In genomic region chr17:64920419-64921172, GRCh38 we compare ENCODE assay signal across 8 cellular contexts. TPM values are rescaled to one million over a fixed set of nuclear protein-coding genes. Genes with fewer than 3 reads are reported as not detected.
DNase-seq lines count a peak whose midpoint lies in the region; ATAC-seq and TF ChIP-seq lines count a peak whose summit lies in the region.

No MANE protein-coding gene starts in this region.

- no peak for ATAC-seq in activated T-cell treated with anti-CD3 and anti-CD28 coated beads, Interleukin-2, amount 50 U/mL, for 72 hours (replicated peaks in 1 of 2)
- no peak for ATAC-seq in SK-N-SH treated with all-trans-retinoic acid at 6 μM for 48 hours
- no peak for ATAC-seq in stimulated activated naive B cell treated with anti-CD40 and anti-IgM and Interleukin-4, amounts not matched to agents 10 μg/mL and 1 μg/mL and 100 μg/mL, for 72 hours (replicated peaks)
- ATAC-seq in HG02840 (IDR thresholded peaks at IDR 0.05; ENCODE audit: low FRiP score, unreplicated experiment): no peak
- no peak for ATAC-seq in HG03135 (IDR thresholded peaks at IDR 0.05; ENCODE audit: unreplicated experiment)
- no peak for ATAC-seq in left lung

- no peaks in the 10 kb centered on the region for H3K27me3 Mint-ChIP-seq in activated T-cell treated with anti-CD3 and anti-CD28 coated beads, Interleukin-2, amount 50 U/mL, for 72 hours (ENCODE audit: low read depth)
- no peaks in the 10 kb centered on the region for H3K27me3 Mint-ChIP-seq in stimulated activated naive B cell treated with anti-CD40 and anti-IgM and Interleukin-4, amounts not matched to agents 10 μg/mL and 1 μg/mL and 100 μg/mL, for 72 hours

- TF ChIP-seq CTCF in fibroblast of villous mesenchyme (IDR thresholded peaks at IDR 0.05; ENCODE audit: insufficient read depth, low read depth, low read length): no peak
- no peak for TF ChIP-seq CTCF in left lung (IDR thresholded peaks at IDR 0.05)

- H3K4me1 Mint-ChIP-seq in activated T-cell treated with anti-CD3 and anti-CD28 coated beads, Interleukin-2, amount 50 U/mL, for 72 hours (ENCODE audit: low read depth): peaks cover 18% of the 10 kb centered on the region
- H3K4me1 Mint-ChIP-seq in stimulated activated naive B cell treated with anti-CD40 and anti-IgM and Interleukin-4, amounts not matched to agents 10 μg/mL and 1 μg/mL and 100 μg/mL, for 72 hours: peaks cover 21 to 38% of the 10 kb centered on the region in 2 donors

- H3K4me1 ChIP-seq in left lung: peaks cover 0 to 13% of the 10 kb centered on the region in 2 donors

- DNase-seq in activated T-cell treated with anti-CD3 and anti-CD28 coated beads, Interleukin-2, amount 50 U/mL, for 72 hours: no peak
- DNase-seq in activated T-cell treated with anti-CD3 and anti-CD28 coated beads, Interleukin-2, amount 50 U/mL, for 1 hour: no peak
- DNase-seq in fibroblast of villous mesenchyme (ENCODE audit: low read depth): peak; percentile 11
- no peak for DNase-seq in stimulated activated naive B cell treated with anti-CD40 and anti-IgM and Interleukin-4, amounts not matched to agents 10 μg/mL and 1 μg/mL and 100 μg/mL, for 72 hours
- DNase-seq in left lung: no peak

- no peaks in the 10 kb centered on the region for H3K9me3 ChIP-seq in left lung

- H3K36me3 Mint-ChIP-seq in activated T-cell treated with anti-CD3 and anti-CD28 coated beads, Interleukin-2, amount 50 U/mL, for 72 hours (ENCODE audit: insufficient read depth in 2 of 2): no peaks in the 10 kb centered on the region
- H3K36me3 Mint-ChIP-seq in stimulated activated naive B cell treated with anti-CD40 and anti-IgM and Interleukin-4, amounts not matched to agents 10 μg/mL and 1 μg/mL and 100 μg/mL, for 72 hours: no peaks in the 10 kb centered on the region

- H3K4me3 Mint-ChIP-seq in activated T-cell treated with anti-CD3 and anti-CD28 coated beads, Interleukin-2, amount 50 U/mL, for 72 hours: peak overlapping the region; percentile 90
- peak overlapping the region; percentile 39 to 87 for H3K4me3 Mint-ChIP-seq in stimulated activated naive B cell treated with anti-CD40 and anti-IgM and Interleukin-4, amounts not matched to agents 10 μg/mL and 1 μg/mL and 100 μg/mL, for 72 hours

- no peak overlapping the region for H3K27ac Mint-ChIP-seq in activated T-cell treated with anti-CD3 and anti-CD28 coated beads, Interleukin-2, amount 50 U/mL, for 72 hours
- H3K27ac Mint-ChIP-seq in stimulated activated naive B cell treated with anti-CD40 and anti-IgM and Interleukin-4, amounts not matched to agents 10 μg/mL and 1 μg/mL and 100 μg/mL, for 72 hours: peak overlapping the region; percentile 95

- no peaks in the 10 kb centered on the region for H3K9me3 Mint-ChIP-seq in activated T-cell treated with anti-CD3 and anti-CD28 coated beads, Interleukin-2, amount 50 U/mL, for 72 hours
- no peaks in the 10 kb centered on the region for H3K9me3 Mint-ChIP-seq in stimulated activated naive B cell treated with anti-CD40 and anti-IgM and Interleukin-4, amounts not matched to agents 10 μg/mL and 1 μg/mL and 100 μg/mL, for 72 hours

- H3K27ac ChIP-seq in left lung: peak overlapping the region in 1 of 2 donors; percentile 95

- H3K36me3 ChIP-seq in left lung: no peaks in the 10 kb centered on the region

- H3K4me3 ChIP-seq in fibroblast of villous mesenchyme (ENCODE audit: low read depth, low read length) (no peak overlapping the region), left lung (no peak overlapping the region)

- H3K27me3 ChIP-seq in left lung: no peaks in the 10 kb centered on the region

- intact Hi-C loops in left lung (cut with DNase I): no loop called here

TF ChIP-seq in SK-N-SH treated with all-trans-retinoic acid at 6 μM for 48 hours, 23 proteins besides CTCF, POLR2A, EP300 and RAD21:
- TF ChIP-seq TSHZ2 (CRISPR knock-in tag; IDR thresholded peaks at IDR 0.05): no peak
- no peak for TF ChIP-seq GLIS3 (CRISPR knock-in tag; IDR thresholded peaks at IDR 0.05)
- TF ChIP-seq ZNF565 (CRISPR knock-in tag; conservative IDR thresholded peaks at IDR 0.05; ENCODE audit: low read depth): no peak
- TF ChIP-seq ZNF70 (CRISPR knock-in tag; IDR thresholded peaks at IDR 0.05): peak; percentile 52; the same call in 1 of the 2 replicates
- TF ChIP-seq RARB (CRISPR knock-in tag; IDR thresholded peaks at IDR 0.05): no peak
TF ChIP-seq in SK-N-SH treated with all-trans-retinoic acid at 6 μM for 48 hours: peak in this region for 1.

RNA-seq across cellular contexts. Expression of gene LRRC37A3, which starts 1.3 kb away (rescaled TPM):
- 10 to 100 TPM in 1 of 2 donors, 1 to 10 TPM in 1; 5.5 to 22.0 TPM for total RNA-seq in activated T-cell treated with anti-CD3 and anti-CD28 coated beads, Interleukin-2, amount 50 U/mL, for 72 hours
- total RNA-seq in fibroblast of villous mesenchyme (12.2 and 20.3 TPM in 2 replicates), left lung (10 to 100 TPM in 1 of 2 donors, 1 to 10 TPM in 1; 9.8 to 14.1 TPM)
